ENCODE assay signal across 8 cellular contexts in the genomic region with DNA sequence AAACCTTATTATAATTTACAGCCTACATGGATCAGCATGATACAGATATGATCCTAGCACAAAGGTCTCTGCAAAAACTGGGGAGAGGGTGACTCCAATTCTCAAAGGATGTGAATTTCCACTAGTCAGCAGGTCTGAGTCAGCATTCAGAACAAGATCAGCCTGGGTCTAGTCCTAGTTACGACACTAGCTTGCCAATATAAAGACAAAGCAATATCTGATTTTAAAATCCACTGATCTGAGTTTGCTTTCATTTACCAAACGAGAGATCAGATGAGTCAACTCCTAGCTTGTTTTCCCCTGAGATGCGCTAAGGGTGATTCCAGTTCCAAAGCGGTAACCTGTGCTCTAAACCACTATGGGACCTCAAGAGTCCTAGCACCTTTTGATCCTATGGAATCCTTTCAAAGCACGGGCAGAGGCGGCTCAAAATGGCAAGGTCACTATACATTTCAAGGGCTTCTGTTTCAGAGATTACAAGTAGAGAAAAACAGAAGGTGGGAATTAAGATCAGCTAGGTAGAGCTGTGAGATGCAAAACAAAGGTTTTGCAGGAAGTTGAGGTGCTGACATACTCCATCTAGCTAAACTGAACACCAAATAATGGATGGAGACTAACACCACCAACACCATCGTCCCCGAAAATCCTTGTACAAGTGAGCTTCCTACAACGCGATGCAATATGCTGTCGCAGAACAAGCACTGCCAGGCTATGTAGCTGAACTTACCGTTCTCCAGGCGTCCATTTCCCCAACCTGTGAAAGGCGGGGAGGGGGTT. TPM values are rescaled to one million over a fixed set of nuclear protein-coding genes. Genes with fewer than 3 reads are reported as not detected.
DNase-seq lines count a peak whose midpoint lies in the region; ATAC-seq and TF ChIP-seq lines count a peak whose summit lies in the region.

No MANE protein-coding gene starts in this region.

- ATAC-seq in GM21528 (IDR thresholded peaks at IDR 0.05; ENCODE audit: low FRiP score, unreplicated experiment) (peak; percentile 15), upper lobe of left lung (ENCODE audit: low FRiP score in 2 of 2) (peak in 1 of 2 donors; percentile 1)

- H3K4me1 ChIP-seq in upper lobe of left lung: peaks cover 14 to 30% (median 25%) of the 10 kb centered on the region in 4 donors

- peak overlapping the region; percentile 69 for H3K27ac ChIP-seq in brain microvascular endothelial cell
- peak overlapping the region; percentile 84 to 95 (median 91) for H3K27ac ChIP-seq in upper lobe of left lung

- WGBS in lower leg skin, 2 donors: 5 to 7% methylated on average over 14 of the region's 14 CpGs
- WGBS in upper lobe of left lung, 2 donors: 13 to 18% methylated on average over 13 to 14 of the region's 14 CpGs

- TF ChIP-seq CTCF in brain microvascular endothelial cell (IDR thresholded peaks at IDR 0.05; ENCODE audit: low read depth, low read length, missing control alignments) (no peak), lower leg skin (IDR thresholded peaks at IDR 0.05) (no peak), upper lobe of left lung (IDR thresholded peaks at IDR 0.05) (no peak)

- DNase-seq in ELR (ENCODE audit: low read depth) (peak; percentile 72), MV-4-11 (lab: John Stamatoyannopoulos, UW) (peak; percentile 14), brain microvascular endothelial cell (peak; percentile 50), lower leg skin (ENCODE audit: low spot score in 2 of 2) (peak in 1 of 2 donors; percentile 43), upper lobe of left lung (no peak), foreskin melanocyte (no peak), iPS-NIHi7 (ENCODE audit: extremely low spot score) (no peak)

- H3K9me3 ChIP-seq in upper lobe of left lung: no peaks in the 10 kb centered on the region

- H3K4me3 ChIP-seq in brain microvascular endothelial cell (ENCODE audit: low read depth, low read length) (peak overlapping the region; percentile 86), lower leg skin (ENCODE audit: low read depth, poor library complexity, severe bottlenecking) (peak overlapping the region; percentile 66), upper lobe of left lung (peak overlapping the region; percentile 73 to 96 (median 90))

- H3K36me3 ChIP-seq in brain microvascular endothelial cell (replicated peaks) (peaks cover 8% of the 10 kb centered on the region), upper lobe of left lung (peaks cover 6 to 21% (median 16%) of the 10 kb centered on the region in 4 donors)

- no peak for TF ChIP-seq POLR2A in lower leg skin (IDR thresholded peaks at IDR 0.05)
- TF ChIP-seq POLR2A in upper lobe of left lung (IDR thresholded peaks at IDR 0.05): no peak

- intact Hi-C loops in lower leg skin (cut with DNase I; ENCODE audit: low total_unique reads): no loop called here

- in situ Hi-C loops in brain microvascular endothelial cell (cut with HindIII; ENCODE audit: low pct_ligation_motif_present, low sequenced_read_pairs): no loop called here

- no peak for TF ChIP-seq EP300 in upper lobe of left lung (IDR thresholded peaks at IDR 0.05)

- H3K27me3 ChIP-seq in brain microvascular endothelial cell (replicated peaks) (no peaks in the 10 kb centered on the region), upper lobe of left lung (no peaks in the 10 kb centered on the region)

RNA-seq across cellular contexts. Expression of a gene that starts 0.9 kb away (rescaled TPM):
- total RNA-seq in lower leg skin (10 to 100 TPM; 13.3 to 24.8 (median 16.9) TPM), upper lobe of left lung (10 to 100 TPM; 19.4 to 51.4 (median 31.9) TPM)

Comparison
In these comparisons a context has a peak if more than half of its experiments do, and no peak if none do; other contexts are left out.
1. DNase-seq: peak in ELR (single experiment), MV-4-11 (single experiment) and brain microvascular endothelial cell (single experiment); none in upper lobe of left lung (0 of 2), foreskin melanocyte (single experiment) and iPS-NIHi7 (single experiment).
2. Peak in every context shown above with its lines, with median percentiles within 50 percentile points of each other: H3K4me3 ChIP-seq.